Comparison of ENCODE assay signal across 33 cellular contexts in genomic region chr13:29511439-29511814, GRCh38.
A peak's percentile ranks its signal among the peaks of the same experiment; 100 is the strongest.
DNase-seq lines count a peak whose midpoint lies in the region; ATAC-seq and TF ChIP-seq lines count a peak whose summit lies in the region.
"Had no signal": no experiment of that assay in that cellular context is flagged by ENCODE, and none has a peak within 500 bp of the region (broad histone marks: within the 10 kb centered on the region; RNA-seq: fewer than 3 reads in every experiment).

No MANE protein-coding gene starts in this region.

- H2AFZ ChIP-seq in GM23248: no peak overlapping the region
- H2AFZ ChIP-seq: neural progenitor cell had no signal

- peaks cover 54% of the 10 kb centered on the region for H3K79me2 ChIP-seq in GM23248 (ENCODE audit: insufficient read depth)

- peak overlapping the region; percentile 17 for H3K4me2 ChIP-seq in GM23248 (ENCODE audit: unreplicated experiment)
- H3K4me2 ChIP-seq: neural progenitor cell had no signal

- peaks cover 39% of the 10 kb centered on the region; the same call in 1 of the 2 replicates for H3K36me3 ChIP-seq in GM23248 (ENCODE audit: low read depth)
- H3K36me3 ChIP-seq: adrenal gland, neural progenitor cell had no signal

- H3K9me2 ChIP-seq in GM23248 (ENCODE audit: insufficient read depth): no peaks in the 10 kb centered on the region

- peaks cover 66% of the 10 kb centered on the region for H3K4me1 Mint-ChIP-seq in brain
- no peaks in the 10 kb centered on the region for H3K4me1 Mint-ChIP-seq in stimulated activated memory B cell treated with anti-CD40 and anti-IgM and Interleukin-4, amounts not matched to agents 10 μg/mL and 1 μg/mL and 100 μg/mL, for 72 hours
- H3K4me1 Mint-ChIP-seq: activated CD4-positive, alpha-beta T cell treated with anti-CD3 and anti-CD28 coated beads for 36 hours had no signal

- no peak overlapping the region for H3K4me3 Mint-ChIP-seq in brain
- no peak overlapping the region for H3K4me3 Mint-ChIP-seq in stimulated activated memory B cell treated with anti-CD40 and anti-IgM and Interleukin-4, amounts not matched to agents 10 μg/mL and 1 μg/mL and 100 μg/mL, for 72 hours
- H3K4me3 Mint-ChIP-seq: activated CD4-positive, alpha-beta T cell treated with anti-CD3 and anti-CD28 coated beads for 36 hours; activated CD8-positive, alpha-beta T cell treated with anti-CD3 and anti-CD28 coated beads for 36 hours; CD8-positive, alpha-beta T cell; neural progenitor cell had no signal

- H3K27me3 ChIP-seq in GM23248 (replicated peaks; ENCODE audit: insufficient read depth): no peaks in the 10 kb centered on the region
- H3K27me3 ChIP-seq: adrenal gland, body of pancreas, neural progenitor cell, tibial nerve had no signal

- no peaks in the 10 kb centered on the region for H4K20me1 ChIP-seq in GM23248 (ENCODE audit: insufficient read depth)

- H3K36me3 Mint-ChIP-seq in brain: peaks cover 23% of the 10 kb centered on the region
- peaks cover 32% of the 10 kb centered on the region for H3K36me3 Mint-ChIP-seq in stimulated activated memory B cell treated with anti-CD40 and anti-IgM and Interleukin-4, amounts not matched to agents 10 μg/mL and 1 μg/mL and 100 μg/mL, for 72 hours

- peak overlapping the region; percentile 56 for H3K9ac ChIP-seq in GM23248
- H3K9ac ChIP-seq: neural progenitor cell had no signal

- H3K9me3 Mint-ChIP-seq in brain: no peaks in the 10 kb centered on the region
- no peaks in the 10 kb centered on the region for H3K9me3 Mint-ChIP-seq in stimulated activated memory B cell treated with anti-CD40 and anti-IgM and Interleukin-4, amounts not matched to agents 10 μg/mL and 1 μg/mL and 100 μg/mL, for 72 hours
- H3K9me3 Mint-ChIP-seq: activated CD8-positive, alpha-beta T cell treated with anti-CD3 and anti-CD28 coated beads for 36 hours; CD8-positive, alpha-beta T cell; neural progenitor cell had no signal

- no peak overlapping the region for H3K4me3 ChIP-seq in GM23248
- H3K4me3 ChIP-seq: adrenal gland, body of pancreas, neural progenitor cell, tibial nerve had no signal

- peak overlapping the region; percentile 88 for H3K27ac ChIP-seq in GM23248
- H3K27ac ChIP-seq: adrenal gland, body of pancreas, HL-60, neural progenitor cell, VCaP had no signal

- WGBS in GM23248 (ENCODE audit: low coverage in 1 of 2, low lambda C conversion rate in 2 of 2, missing lambda C conversion rate in 2 of 2), 2 experiments: 81 to 89% methylated on average over 6 of the region's 6 CpGs

- in situ Hi-C loops in GM23248 (cut with MboI): loop anchor here (10.0 kb wide), 2 partner anchors 193 to 603 kb away; no protein-coding TSS in a partner anchor

- DNase-seq in NCI-H82 (lab: John Stamatoyannopoulos, UW) (peak; percentile 23), NCI-H82 treated with DMSO at 0.1 percent for 48 hours (lab: John Stamatoyannopoulos, UW; ENCODE audit: unreplicated experiment) (no peak), GM23248 (no peak)
- DNase-seq: 8988T; activated CD4-positive, alpha-beta T cell treated with anti-CD3 and anti-CD28 coated beads for 36 hours; activated CD8-positive, alpha-beta memory T cell treated with anti-CD3 and anti-CD28 coated beads, Interleukin-2, amount 50 U/mL, for 48 hours; activated CD8-positive, alpha-beta T cell treated with anti-CD3 and anti-CD28 coated beads for 36 hours; activated effector memory CD4-positive, alpha-beta T cell treated with Interleukin-2 at 50 U/mL for 16 hours; adrenal gland; CD8-positive, alpha-beta T cell; cerebellar nuclear complex; dermis blood vessel endothelial cell; GOT3; Karpas-422; kidney; left ventricle myocardium superior; NCI-H1417 treated with DMSO at 0.1 percent for 48 hours; NCI-H2081; NCI-H2227 treated with DMSO at 0.1 percent for 48 hours; right cardiac atrium; stimulated activated CD4-positive, alpha-beta T cell treated with anti-CD3 and anti-CD28 coated beads, Interleukin-2, amount 100 ng/mL, for 24 hours; stimulated activated CD8-positive, alpha-beta memory T cell treated with anti-CD3 and anti-CD28 coated beads, Interleukin-4, amount 100 ng/mL, for 48 hours; T-helper 9 cell had no signal

- peaks cover 52% of the 10 kb centered on the region for H3F3A ChIP-seq in GM23248 (ENCODE audit: insufficient read depth)

- H3K27ac Mint-ChIP-seq in brain: peak overlapping the region; percentile 2 to 92 (median 88)
- H3K27ac Mint-ChIP-seq in stimulated activated memory B cell treated with anti-CD40 and anti-IgM and Interleukin-4, amounts not matched to agents 10 μg/mL and 1 μg/mL and 100 μg/mL, for 72 hours: peak overlapping the region; percentile 28
- H3K27ac Mint-ChIP-seq: activated CD4-positive, alpha-beta T cell treated with anti-CD3 and anti-CD28 coated beads for 36 hours; activated CD8-positive, alpha-beta T cell treated with anti-CD3 and anti-CD28 coated beads for 36 hours; CD8-positive, alpha-beta T cell; neural progenitor cell had no signal

- H3K4me1 ChIP-seq in GM23248 (ENCODE audit: insufficient read depth): peaks cover 72% of the 10 kb centered on the region
- H3K4me1 ChIP-seq: body of pancreas, neural progenitor cell had no signal

- no peaks in the 10 kb centered on the region for H3K9me3 ChIP-seq in GM23248 (ENCODE audit: low read depth)
- H3K9me3 ChIP-seq: adrenal gland, body of pancreas, tibial nerve had no signal

- no peak for TF ChIP-seq CTCF in brain (conservative IDR thresholded peaks at IDR 0.05)

- H3K27me3 Mint-ChIP-seq in brain: no peaks in the 10 kb centered on the region
- no peaks in the 10 kb centered on the region for H3K27me3 Mint-ChIP-seq in stimulated activated memory B cell treated with anti-CD40 and anti-IgM and Interleukin-4, amounts not matched to agents 10 μg/mL and 1 μg/mL and 100 μg/mL, for 72 hours
- H3K27me3 Mint-ChIP-seq: activated CD4-positive, alpha-beta T cell treated with anti-CD3 and anti-CD28 coated beads for 36 hours; activated CD8-positive, alpha-beta T cell treated with anti-CD3 and anti-CD28 coated beads for 36 hours had no signal

- ATAC-seq in stimulated activated memory B cell treated with anti-CD40 and anti-IgM and Interleukin-4, amounts not matched to agents 10 μg/mL and 1 μg/mL and 100 μg/mL, for 72 hours: no peak
- no peak for ATAC-seq in GM19397 (IDR thresholded peaks at IDR 0.05; ENCODE audit: unreplicated experiment)
- no peak for ATAC-seq in HG03439 (IDR thresholded peaks at IDR 0.05; ENCODE audit: unreplicated experiment)
- no peak for ATAC-seq in HG03097 (IDR thresholded peaks at IDR 0.05; ENCODE audit: low FRiP score, unreplicated experiment)
- ATAC-seq: activated CD4-positive, alpha-beta T cell treated with anti-CD3 and anti-CD28 coated beads for 36 hours; activated CD8-positive, alpha-beta T cell treated with anti-CD3 and anti-CD28 coated beads for 36 hours; body of pancreas; CD8-positive, alpha-beta T cell; left ventricle myocardium superior; right cardiac atrium had no signal
